ENCODE assay signal across 27 cellular contexts in genomic region chr17:13230908-13231307, GRCh38.
"Had no signal": no experiment of that assay in that cellular context is flagged by ENCODE, and none has a peak within 500 bp of the region (broad histone marks: within the 10 kb centered on the region; RNA-seq: fewer than 3 reads in every experiment).

No MANE protein-coding gene starts in this region.

- H3K4me1 Mint-ChIP-seq: IgD-negative memory B cell, T-cell had no signal

- H3K4me3 Mint-ChIP-seq: IgD-negative memory B cell, T-cell had no signal

- H3K4me3 ChIP-seq: K562, SJSA1 had no signal

- H3K9ac ChIP-seq: KMS-11, SK-N-SH had no signal

- H3K36me3 Mint-ChIP-seq: IgD-negative memory B cell, T-cell had no signal

- H3K4me2 ChIP-seq: KMS-11, SK-N-SH had no signal

- DNase-seq: Kasumi-1; MM.1S; MV-4-11; NCI-H1048; NCI-H1105; NCI-H1436 treated with DMSO at 0.1 percent for 48 hours; NCI-H1694; NCI-H1930; NCI-H2081; NCI-H2107; NCI-H2227 treated with DMSO at 0.1 percent for 48 hours; NCI-H524; NCI-H526 treated with DMSO at 0.1 percent for 48 hours; NCI-H774; NK-92 treated with Interleukin-12 subunit alpha and Interleukin-12 subunit beta, amount 100 ng/mL, for 24 hours; SHP77 treated with DMSO at 0.1 percent for 48 hours; SK-N-SH; SW 1271; T-cell had no signal

- H3K27ac Mint-ChIP-seq: IgD-negative memory B cell, T-cell had no signal

- H3K36me3 ChIP-seq: SJSA1 had no signal

- H3K27me3 Mint-ChIP-seq: IgD-negative memory B cell, T-cell had no signal

- H3K27ac ChIP-seq: HL-60, KMS-11, SJSA1 had no signal

- H3K9me3 Mint-ChIP-seq: IgD-negative memory B cell had no signal

- H3K27me3 ChIP-seq: SJSA1 had no signal

- H3K9me2 ChIP-seq: SK-N-SH had no signal

- H3K9me3 ChIP-seq: SJSA1, SK-N-SH had no signal

- ATAC-seq: K562, Panc1, PC-3, Right ventricle myocardium inferior, T-cell had no signal
